In the genomic region with DNA sequence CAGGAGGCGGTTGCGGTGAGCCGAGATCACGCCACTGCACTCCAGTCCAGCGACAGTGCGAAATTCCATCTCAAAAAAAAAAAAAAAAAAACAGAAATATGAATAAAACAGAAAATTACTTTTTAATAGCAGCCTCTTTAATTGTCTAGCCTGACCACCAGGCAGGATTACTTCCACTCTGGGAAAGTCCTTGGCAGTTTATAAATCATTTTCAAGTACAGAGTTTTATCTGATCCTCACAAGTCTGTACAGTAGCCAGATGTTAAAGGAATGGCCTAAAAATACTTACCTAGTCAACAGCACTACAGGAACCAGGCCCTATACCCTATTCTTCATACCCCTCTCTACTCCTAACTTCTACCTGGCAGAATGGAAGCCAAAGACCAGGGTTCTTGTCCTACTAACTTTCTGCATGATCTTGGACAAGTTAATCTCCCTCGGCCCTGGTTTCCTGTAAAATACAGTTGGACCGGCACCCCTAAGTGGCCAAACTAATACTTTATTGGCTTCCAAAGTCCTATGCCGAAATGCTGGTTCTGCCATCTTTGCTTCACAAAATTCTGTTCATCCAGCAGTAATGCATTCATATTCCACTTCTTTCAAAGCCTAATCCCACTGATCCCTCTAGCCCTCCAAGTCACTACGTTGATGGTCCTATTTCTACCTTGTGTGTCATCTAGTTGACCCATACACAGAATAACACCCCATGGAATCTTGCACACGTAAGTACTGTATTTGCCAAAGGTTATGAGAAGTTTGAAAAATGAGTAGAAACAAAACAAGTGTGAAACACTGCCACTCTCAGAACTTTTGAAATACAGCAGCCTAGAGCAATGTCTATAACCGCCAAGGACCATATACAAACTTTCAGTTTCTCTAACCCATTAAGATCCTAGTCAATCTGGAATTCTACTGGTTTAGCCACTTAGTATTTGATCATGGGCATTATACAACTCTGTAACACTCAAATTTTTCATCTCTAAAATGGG, we compare ENCODE assay signal across 8 cellular contexts. TPM values are rescaled to one million over a fixed set of nuclear protein-coding genes. Genes with fewer than 3 reads are reported as not detected.
DNase-seq lines count a peak whose midpoint lies in the region; ATAC-seq, FAIRE-seq and TF ChIP-seq lines count a peak whose summit lies in the region.

No MANE protein-coding gene starts in this region.

- no peaks in the 10 kb centered on the region for H3K27me3 Mint-ChIP-seq in astrocyte (ENCODE audit: low read depth, unreplicated experiment)

- peak; percentile 11 for TF ChIP-seq CTCF in cardiac muscle cell (IDR thresholded peaks at IDR 0.05; ENCODE audit: low read depth, low read length)
- TF ChIP-seq CTCF in astrocyte (IDR thresholded peaks at IDR 0.05; ENCODE audit: insufficient read depth, low read depth, low read length), result no peak
- TF ChIP-seq CTCF in liver (IDR thresholded peaks at IDR 0.05; ENCODE audit: low read depth, low read length, missing input control), result no peak
- no peak for TF ChIP-seq CTCF in upper lobe of left lung (IDR thresholded peaks at IDR 0.05)

- intact Hi-C loops in left ventricle myocardium superior (cut with micrococcal nuclease), result no loop called here

- H3K36me3 ChIP-seq in cardiac muscle cell (peaks cover 2% of the 10 kb centered on the region), astrocyte (ENCODE audit: insufficient read depth, low read length) (peaks cover 11% of the 10 kb centered on the region), liver (ENCODE audit: control insufficient read depth in 4 of 4, insufficient read depth in 3 of 4, low read depth in 1 of 4, low read length in 3 of 4) (peaks cover 0 to 9% (median 5%) of the 10 kb centered on the region in 4 donors), upper lobe of left lung (peaks cover 3 to 29% (median 11%) of the 10 kb centered on the region in 4 donors)

- peak overlapping the region; percentile 100 for H3K4me3 Mint-ChIP-seq in astrocyte (ENCODE audit: unreplicated experiment)

- H3K27ac ChIP-seq in cardiac muscle cell, result peak overlapping the region; percentile 97
- peak overlapping the region; percentile 95 for H3K27ac ChIP-seq in astrocyte (ENCODE audit: low read depth, low read length)
- H3K27ac ChIP-seq in liver (ENCODE audit: low read depth in 1 of 2, low read length in 2 of 2), result peak overlapping the region; percentile 84 to 93
- peak overlapping the region; percentile 94 to 98 (median 96) for H3K27ac ChIP-seq in upper lobe of left lung

- peaks cover 63% of the 10 kb centered on the region for H4K20me1 ChIP-seq in astrocyte (ENCODE audit: insufficient read depth, low read length)

- H3K9me3 ChIP-seq in cardiac muscle cell (ENCODE audit: low read depth) (no peaks in the 10 kb centered on the region), astrocyte (ENCODE audit: insufficient read depth, low read depth, low read length) (no peaks in the 10 kb centered on the region), liver (ENCODE audit: control insufficient read depth in 4 of 4, low read length in 3 of 4) (no peaks in the 10 kb centered on the region), upper lobe of left lung (no peaks in the 10 kb centered on the region)

- peaks cover 67% of the 10 kb centered on the region for H3K79me2 ChIP-seq in astrocyte (ENCODE audit: insufficient read depth, low read length)

- peaks cover 31% of the 10 kb centered on the region for H3K4me1 Mint-ChIP-seq in astrocyte (ENCODE audit: low read depth, unreplicated experiment)

- no peak overlapping the region for H2AFZ ChIP-seq in astrocyte (ENCODE audit: low read depth, low read length)

- no peak for TF ChIP-seq POLR2A in upper lobe of left lung (IDR thresholded peaks at IDR 0.05)
- no peak; the same call in 1 of the 2 replicates for TF ChIP-seq POLR2A in GM12891 (IDR thresholded peaks at IDR 0.05; ENCODE audit: low read depth, low read length)

- 68% methylated on average over 12 of the region's 12 CpGs for WGBS in liver
- 65 to 67% methylated on average over 12 of the region's 12 CpGs for WGBS in upper lobe of left lung, 2 donors

- no peak for TF ChIP-seq RAD21 in liver (IDR thresholded peaks at IDR 0.05)

- H3K27me3 ChIP-seq in cardiac muscle cell, result no peaks in the 10 kb centered on the region
- H3K27me3 ChIP-seq in astrocyte (ENCODE audit: insufficient read depth, low read length), result no peaks in the 10 kb centered on the region
- H3K27me3 ChIP-seq in liver (ENCODE audit: control insufficient read depth in 4 of 4, insufficient read depth in 4 of 4, low read length in 3 of 4), result no peaks in the 10 kb centered on the region
- H3K27me3 ChIP-seq in upper lobe of left lung, result no peaks in the 10 kb centered on the region

- H3K36me3 Mint-ChIP-seq in astrocyte (ENCODE audit: low read depth, unreplicated experiment), result peaks cover 17% of the 10 kb centered on the region

- peak overlapping the region; percentile 98 for H3K9ac ChIP-seq in astrocyte (ENCODE audit: low read length)
- peak overlapping the region; percentile 39 to 71 for H3K9ac ChIP-seq in liver (ENCODE audit: low read depth in 1 of 2, low read length in 2 of 2)

- no peak for ATAC-seq in left ventricle myocardium superior
- ATAC-seq in upper lobe of left lung (ENCODE audit: low FRiP score in 2 of 2), result no peak
- no peak for ATAC-seq in HG03565 (IDR thresholded peaks at IDR 0.05; ENCODE audit: unreplicated experiment)
- ATAC-seq in HG02588 (IDR thresholded peaks at IDR 0.05; ENCODE audit: unreplicated experiment), result no peak

- H3K4me3 ChIP-seq in cardiac muscle cell (peak overlapping the region; percentile 61), astrocyte (ENCODE audit: insufficient read depth, low read depth, low read length) (peak overlapping the region; percentile 91), liver (ENCODE audit: low read depth in 1 of 3, low read length in 3 of 3) (peak overlapping the region; percentile 77 to 99 (median 95)), upper lobe of left lung (peak overlapping the region; percentile 1 to 88 (median 70))

- H3K27ac Mint-ChIP-seq in astrocyte (ENCODE audit: unreplicated experiment), result peak overlapping the region; percentile 94

- peak overlapping the region; percentile 89 for H3K4me2 ChIP-seq in astrocyte (ENCODE audit: low read length)

- no peak for TF ChIP-seq EP300 in upper lobe of left lung (IDR thresholded peaks at IDR 0.05)

- DNase-seq in cardiac muscle cell (ENCODE audit: low read depth in 1 of 2, low spot score in 1 of 2) (peak in 1 of 2 donors; percentile 30), left ventricle myocardium superior (no peak), astrocyte (ENCODE audit: low read depth) (no peak), upper lobe of left lung (no peak), GM12891 (ENCODE audit: insufficient read length, low spot score) (no peak)

- H3K9me3 Mint-ChIP-seq in astrocyte (ENCODE audit: unreplicated experiment), result no peaks in the 10 kb centered on the region

- FAIRE-seq in astrocyte (lab: Jason Lieb, UNC), result no peak
- FAIRE-seq in GM12891 (lab: Jason Lieb, UNC), result no peak

- H3K4me1 ChIP-seq in cardiac muscle cell (ENCODE audit: low read depth) (peaks cover 6% of the 10 kb centered on the region), astrocyte (ENCODE audit: insufficient read depth, low read length) (peaks cover 10% of the 10 kb centered on the region), liver (ENCODE audit: control insufficient read depth in 4 of 4, insufficient read depth in 4 of 4, low read length in 3 of 4) (peaks cover 6 to 34% (median 14%) of the 10 kb centered on the region in 4 donors), upper lobe of left lung (peaks cover 36 to 56% (median 45%) of the 10 kb centered on the region in 4 donors)

TF ChIP-seq in liver, 16 proteins besides CTCF, POLR2A, EP300 and RAD21:
- TF ChIP-seq RXRA (IDR thresholded peaks at IDR 0.05) (no peak), YY1 (IDR thresholded peaks at IDR 0.05) (peak; percentile 20)
TF ChIP-seq in liver: peak in this region for 1.

TF ChIP-seq in GM12891, 5 proteins besides CTCF, POLR2A, EP300 and RAD21:
- TF ChIP-seq POU2F2 (IDR thresholded peaks at IDR 0.05; ENCODE audit: low read depth, low read length), result no peak
- TF ChIP-seq TAF1 (IDR thresholded peaks at IDR 0.05; ENCODE audit: low read depth, low read length), result no peak
- no peak for TF ChIP-seq SPI1 (IDR thresholded peaks at IDR 0.05; ENCODE audit: low read depth, low read length)
- no peak for TF ChIP-seq PAX5 (IDR thresholded peaks at IDR 0.05; ENCODE audit: insufficient read depth, low read length, severe bottlenecking)
- no peak; the same call in none of the 2 replicates for TF ChIP-seq POLR2AphosphoS5 (IDR thresholded peaks at IDR 0.05; ENCODE audit: low read depth, low read length)

RNA-seq across cellular contexts. Expression of a gene that starts 1.7 kb away (rescaled TPM):
- total RNA-seq in cardiac muscle cell (36.9 and 42.6 TPM in 2 replicates), left ventricle myocardium superior (41.1 TPM), astrocyte (122 and 125 TPM in 2 replicates), liver (10 to 100 TPM; 31.0 to 32.1 TPM), upper lobe of left lung (10 to 100 TPM; 28.3 to 76.1 (median 50.3) TPM)
- polyA plus RNA-seq in cardiac muscle cell (30.9 and 43.4 TPM in 2 replicates), liver (10 to 100 TPM; 30.8 to 37.9 TPM)
- 88.6 TPM for polyA plus RNA-seq in GM12891 (2012; ENCODE audit: low read depth, missing spikeins)
